15 cellular contexts compared by ENCODE assay signal in genomic region chr13:36913463-36913862, GRCh38.
"Had no signal": no experiment of that assay in that cellular context is flagged by ENCODE, and none has a peak within 500 bp of the region (broad histone marks: within the 10 kb centered on the region; RNA-seq: fewer than 3 reads in every experiment).

No MANE protein-coding gene starts in this region.

- H3K27me3 ChIP-seq: ascending aorta, breast epithelium, gastroesophageal sphincter, right lobe of liver had no signal

- H3K4me3 ChIP-seq: ascending aorta, breast epithelium, gastroesophageal sphincter, heart right ventricle, lung, psoas muscle, right lobe of liver had no signal

- H3K4me1 Mint-ChIP-seq: activated naive CD8-positive, alpha-beta T cell treated with anti-CD3 and anti-CD28 coated beads, Interleukin-2, amount 50 U/mL, for 24 hours; activated T-helper 17 cell treated with anti-CD3 and anti-CD28 coated beads, Interleukin-2, amount 50 U/mL, for 72 hours had no signal

- H3K27ac Mint-ChIP-seq: activated naive CD4-positive, alpha-beta T cell treated with anti-CD3 and anti-CD28 coated beads for 36 hours; activated naive CD8-positive, alpha-beta T cell treated with anti-CD3 and anti-CD28 coated beads, Interleukin-2, amount 50 U/mL, for 24 hours; activated T-helper 17 cell treated with anti-CD3 and anti-CD28 coated beads, Interleukin-2, amount 50 U/mL, for 72 hours; mesothelial cell of epicardium; stimulated activated naive CD8-positive, alpha-beta T cell treated with anti-CD3 and anti-CD28 coated beads, Interleukin-15, Interleukin-2, amounts not matched to agents 100 ng/mL and 50 ng/mL, for 24 hours; type B pancreatic cell had no signal

- H3K27ac ChIP-seq: breast epithelium, gastroesophageal sphincter, heart right ventricle, psoas muscle, right lobe of liver had no signal

- DNase-seq: activated naive CD4-positive, alpha-beta T cell treated with anti-CD3 and anti-CD28 coated beads for 36 hours; activated naive CD8-positive, alpha-beta T cell treated with anti-CD3 and anti-CD28 coated beads, Interleukin-2, amount 50 U/mL, for 24 hours; dermis blood vessel endothelial cell; heart right ventricle; psoas muscle; right lobe of liver had no signal

- H3K9me3 ChIP-seq: ascending aorta, breast epithelium, gastroesophageal sphincter, heart right ventricle, psoas muscle, right lobe of liver had no signal

- H3K36me3 ChIP-seq: ascending aorta, breast epithelium, gastroesophageal sphincter, heart right ventricle, right lobe of liver had no signal

- H3K36me3 Mint-ChIP-seq: mesothelial cell of epicardium, type B pancreatic cell had no signal

- H3K9me3 Mint-ChIP-seq: activated naive CD4-positive, alpha-beta T cell treated with anti-CD3 and anti-CD28 coated beads for 36 hours; activated naive CD8-positive, alpha-beta T cell treated with anti-CD3 and anti-CD28 coated beads, Interleukin-2, amount 50 U/mL, for 24 hours; activated T-helper 17 cell treated with anti-CD3 and anti-CD28 coated beads, Interleukin-2, amount 50 U/mL, for 72 hours; mesothelial cell of epicardium; stimulated activated naive CD8-positive, alpha-beta T cell treated with anti-CD3 and anti-CD28 coated beads, Interleukin-15, Interleukin-2, amounts not matched to agents 100 ng/mL and 50 ng/mL, for 24 hours; type B pancreatic cell had no signal

- H3K4me1 ChIP-seq: breast epithelium, right lobe of liver had no signal

- ATAC-seq: activated CD4-positive, CD25-positive, alpha-beta regulatory T cell treated with anti-CD3 and anti-CD28 coated beads, Interleukin-2, amount 50 U/mL, for 24 hours; activated naive CD8-positive, alpha-beta T cell treated with anti-CD3 and anti-CD28 coated beads, Interleukin-2, amount 50 U/mL, for 24 hours; activated T-helper 17 cell treated with anti-CD3 and anti-CD28 coated beads, Interleukin-2, amount 50 U/mL, for 72 hours; gastroesophageal sphincter; heart right ventricle; psoas muscle; right lobe of liver had no signal

- H3K4me3 Mint-ChIP-seq: activated naive CD4-positive, alpha-beta T cell treated with anti-CD3 and anti-CD28 coated beads for 36 hours; activated naive CD8-positive, alpha-beta T cell treated with anti-CD3 and anti-CD28 coated beads, Interleukin-2, amount 50 U/mL, for 24 hours; activated T-helper 17 cell treated with anti-CD3 and anti-CD28 coated beads, Interleukin-2, amount 50 U/mL, for 72 hours; mesothelial cell of epicardium; stimulated activated naive CD8-positive, alpha-beta T cell treated with anti-CD3 and anti-CD28 coated beads, Interleukin-15, Interleukin-2, amounts not matched to agents 100 ng/mL and 50 ng/mL, for 24 hours; type B pancreatic cell had no signal
